In genomic region chr12:67981236-67982164, GRCh38 we compare ENCODE assay signal across 11 cellular contexts. TPM values are rescaled to one million over a fixed set of nuclear protein-coding genes. Genes with fewer than 3 reads are reported as not detected.
DNase-seq lines count a peak whose midpoint lies in the region; ATAC-seq and TF ChIP-seq lines count a peak whose summit lies in the region.
"Had no signal": no experiment of that assay in that cellular context is flagged by ENCODE, and none has a peak within 500 bp of the region (broad histone marks: within the 10 kb centered on the region; RNA-seq: fewer than 3 reads in every experiment).

No MANE protein-coding gene starts in this region.

- dilution Hi-C loops in mammary epithelial cell (cut with HindIII; ENCODE audit: low sequenced_read_pairs): no loop called here

- no peak for TF ChIP-seq CTCF in mammary epithelial cell (conservative IDR thresholded peaks at IDR 0.05 in 1 of 2, IDR thresholded peaks at IDR 0.05 in 1 of 2; ENCODE audit: extremely low read depth in 1 of 2, insufficient read depth in 1 of 2, low read depth in 1 of 2, low read length in 2 of 2)
- TF ChIP-seq CTCF in osteoblast (IDR thresholded peaks at IDR 0.05; ENCODE audit: extremely low read depth, low read depth, low read length): no peak
- TF ChIP-seq CTCF in ascending aorta (IDR thresholded peaks at IDR 0.05): no peak

- H3K4me2 ChIP-seq in mammary epithelial cell (ENCODE audit: insufficient read depth, low read depth, low read length) (peak overlapping the region; percentile 34), osteoblast (ENCODE audit: insufficient read depth, low read length) (peak overlapping the region; percentile 46)

- no peaks in the 10 kb centered on the region for H4K20me1 ChIP-seq in mammary epithelial cell (ENCODE audit: insufficient read depth, low read length)
- H4K20me1 ChIP-seq in osteoblast (ENCODE audit: insufficient read depth, low read length): no peaks in the 10 kb centered on the region

- intact Hi-C loops in mammary epithelial cell (cut with micrococcal nuclease): no loop called here
- intact Hi-C loops in ascending aorta (cut with DNase I): no loop called here

- H3K27me3 ChIP-seq in mammary epithelial cell (ENCODE audit: insufficient read depth, low read length) (no peaks in the 10 kb centered on the region), osteoblast (ENCODE audit: insufficient read depth, low read length) (no peaks in the 10 kb centered on the region), ascending aorta (no peaks in the 10 kb centered on the region)
- H3K27me3 ChIP-seq: gastroesophageal sphincter had no signal

- H2AFZ ChIP-seq in mammary epithelial cell (ENCODE audit: low read depth, low read length) (peak overlapping the region; percentile 41), osteoblast (ENCODE audit: low read length) (peak overlapping the region; percentile 67)

- in situ Hi-C loops in mammary epithelial cell (cut with MboI; ENCODE audit: low sequenced_read_pairs in 2 of 2): no loop called here

- no TSS peak for BruUV-seq in mammary epithelial cell (replicated peaks; lab: Mats Ljungman, UMichigan)

- H3K9ac ChIP-seq in mammary epithelial cell (ENCODE audit: insufficient read depth, low read length): no peak overlapping the region

- no peak for ATAC-seq in GM19328 (IDR thresholded peaks at IDR 0.05; ENCODE audit: unreplicated experiment)
- ATAC-seq: gastroesophageal sphincter; naive thymus-derived CD4-positive, alpha-beta T cell had no signal

- peak overlapping the region; percentile 63 for H3K27ac ChIP-seq in mammary epithelial cell (ENCODE audit: insufficient read depth, low read depth, low read length)
- peak overlapping the region; percentile 90 for H3K27ac ChIP-seq in osteoblast (ENCODE audit: low read depth, low read length)
- no peak overlapping the region for H3K27ac ChIP-seq in ascending aorta
- H3K27ac ChIP-seq: gastroesophageal sphincter had no signal

- WGBS in mammary epithelial cell (ENCODE audit: low coverage, missing lambda C conversion rate): 29% methylated on average over 4 of the region's 4 CpGs

- H3K36me3 ChIP-seq in mammary epithelial cell (ENCODE audit: insufficient read depth, low read length): no peaks in the 10 kb centered on the region
- no peaks in the 10 kb centered on the region for H3K36me3 ChIP-seq in osteoblast (ENCODE audit: insufficient read depth, low read length)
- no peaks in the 10 kb centered on the region for H3K36me3 ChIP-seq in ascending aorta
- H3K36me3 ChIP-seq: gastroesophageal sphincter had no signal

- H3K79me2 ChIP-seq in mammary epithelial cell (ENCODE audit: insufficient read depth, low read length): no peaks in the 10 kb centered on the region
- no peaks in the 10 kb centered on the region for H3K79me2 ChIP-seq in osteoblast (ENCODE audit: insufficient read depth, low read length)

- DNase-seq in GM03348 (ENCODE audit: low spot score) (peak; percentile 73), NCI-H128 (lab: John Stamatoyannopoulos, UW; ENCODE audit: unreplicated experiment) (peak; percentile 30), mammary epithelial cell (peak; percentile 87), osteoblast (ENCODE audit: insufficient read length, low spot score, missing footprints) (peak; percentile 64), ascending aorta (ENCODE audit: low spot score in 2 of 2) (no peak), NCI-H1930 (lab: John Stamatoyannopoulos, UW) (no peak)
- DNase-seq: activated naive CD8-positive, alpha-beta T cell treated with anti-CD3 and anti-CD28 coated beads, Interleukin-2, amount 10 ng/mL, durations not matched to agents 7 days and 5 days; naive thymus-derived CD4-positive, alpha-beta T cell; NCI-H524 had no signal

- H3K4me1 ChIP-seq in mammary epithelial cell (ENCODE audit: insufficient read depth, low read length) (peaks cover 14% of the 10 kb centered on the region), osteoblast (ENCODE audit: insufficient read depth, low read length) (peaks cover 17% of the 10 kb centered on the region), ascending aorta (no peaks in the 10 kb centered on the region)
- H3K4me1 ChIP-seq: gastroesophageal sphincter had no signal

- H3K4me3 ChIP-seq in mammary epithelial cell (replicated peaks in 1 of 3; ENCODE audit: insufficient read depth in 1 of 3, low read depth in 2 of 3, low read length in 3 of 3) (no peak overlapping the region), osteoblast (ENCODE audit: insufficient read depth, low read length) (no peak overlapping the region), ascending aorta (no peak overlapping the region)
- H3K4me3 ChIP-seq: gastroesophageal sphincter had no signal

- CTCF ChIA-PET in mammary epithelial cell (lab: Charles Lee; ENCODE audit: low non-redundant PET): interaction anchor here (0.6 kb wide), 1 partner anchor 38 kb away, joined by 3 read pairs; no protein-coding TSS in a partner anchor

- H3K9me3 ChIP-seq in mammary epithelial cell (replicated peaks; ENCODE audit: insufficient read depth, low read length) (no peaks in the 10 kb centered on the region), osteoblast (ENCODE audit: low read depth, low read length) (no peaks in the 10 kb centered on the region), ascending aorta (no peaks in the 10 kb centered on the region)
- H3K9me3 ChIP-seq: gastroesophageal sphincter had no signal

RNA-seq across cellular contexts. Expression of gene IFNG-AS1, which starts 7.7 kb away (rescaled TPM):
- total RNA-seq in mammary epithelial cell (not detected), osteoblast (under 0.01 and 0.29 TPM in 2 replicates), ascending aorta (not detected)
- polyA plus RNA-seq in mammary epithelial cell: not detected
- not detected for polyA minus RNA-seq in mammary epithelial cell
- total RNA-seq: gastroesophageal sphincter had no signal

Comparison
In these comparisons a context has a peak if more than half of its experiments do, and no peak if none do; other contexts are left out.
1. DNase-seq: peak in GM03348 (single experiment), NCI-H128 (single experiment), mammary epithelial cell (single experiment) and osteoblast (single experiment); none in ascending aorta (0 of 2) and NCI-H1930 (0 of 2).
2. H3K27ac ChIP-seq: peak in mammary epithelial cell (single experiment) and osteoblast (single experiment); none in ascending aorta (0 of 2).